1 cellular context compared by ENCODE assay signal in the genomic region with DNA sequence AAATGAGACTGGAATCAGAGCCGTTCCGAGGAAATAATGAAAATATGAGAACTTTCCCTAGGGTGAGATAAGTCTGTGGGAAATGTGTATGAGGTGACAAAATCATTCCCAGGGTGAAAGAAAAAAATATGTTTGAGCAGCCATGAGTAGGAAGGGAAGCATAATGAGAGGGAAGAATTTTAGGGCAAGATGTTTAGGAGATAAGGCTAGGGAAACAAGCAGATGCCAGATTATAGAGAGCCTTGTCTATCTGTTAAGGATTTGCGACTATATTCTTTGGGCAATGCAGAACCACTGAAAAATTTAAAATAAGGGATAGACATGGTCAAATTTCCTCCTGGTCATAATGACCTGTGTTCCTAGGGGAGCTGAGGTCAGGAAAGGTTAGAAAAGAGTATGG.
TF ChIP-seq lines count a peak whose summit lies in the region.

No MANE protein-coding gene starts in this region.

TF ChIP-seq in HEK293, 187 proteins besides CTCF, POLR2A, EP300 and RAD21:
- TF ChIP-seq ZBTB17 (tag by site-specific recombination; IDR thresholded peaks at IDR 0.05) = peak; percentile 90
- no peak for TF ChIP-seq ZNF324 (tag by site-specific recombination; IDR thresholded peaks at IDR 0.05)
- no peak for TF ChIP-seq ZBTB20 (tag by site-specific recombination; IDR thresholded peaks at IDR 0.05)
- no peak for TF ChIP-seq ZNF585B (tag by site-specific recombination; IDR thresholded peaks at IDR 0.05)
- no peak for TF ChIP-seq ZNF404 (tag by site-specific recombination; IDR thresholded peaks at IDR 0.05)
- no peak for TF ChIP-seq YY1 (tag by site-specific recombination; IDR thresholded peaks at IDR 0.05)
